8 cellular contexts compared by ENCODE assay signal in the genomic region with DNA sequence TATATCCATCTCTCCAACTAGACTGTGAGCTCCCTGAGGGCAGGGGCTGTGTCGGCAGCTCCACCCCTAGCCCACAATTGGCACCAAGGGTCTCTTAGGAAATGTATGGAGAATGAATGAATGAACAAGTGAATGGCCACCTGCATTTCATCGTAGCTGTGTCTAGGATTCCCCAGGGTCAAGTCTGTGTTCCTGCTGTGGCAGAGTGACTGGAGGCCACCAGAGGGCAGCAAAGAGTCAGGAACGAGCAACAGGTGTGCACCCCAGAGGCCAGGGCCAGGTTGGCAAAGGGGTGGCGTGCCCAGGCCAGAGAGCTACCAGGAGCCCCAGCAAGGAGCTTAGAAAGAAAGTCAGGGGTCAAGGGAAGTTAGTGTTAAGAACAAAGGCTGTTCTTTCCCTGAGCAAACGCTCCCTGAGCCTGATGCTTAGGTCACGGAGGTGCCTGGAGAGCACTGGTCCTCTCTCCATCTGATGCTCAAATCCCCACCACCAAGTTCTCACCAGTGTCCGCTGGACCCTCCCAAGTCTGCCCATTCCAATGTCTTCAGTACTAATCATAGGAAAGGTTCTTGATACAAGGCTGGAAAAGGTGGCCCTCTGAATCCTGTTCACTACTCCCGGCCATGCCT.
A peak's percentile ranks its signal among the peaks of the same experiment; 100 is the strongest.
DNase-seq lines count a peak whose midpoint lies in the region; ATAC-seq and TF ChIP-seq lines count a peak whose summit lies in the region.

No MANE protein-coding gene starts in this region.

- peaks cover 7% of the 10 kb centered on the region for H3K9me3 Mint-ChIP-seq in endodermal cell
- H3K9me3 Mint-ChIP-seq in naive thymus-derived CD8-positive, alpha-beta T cell: no peaks in the 10 kb centered on the region
- H3K9me3 Mint-ChIP-seq in stimulated activated effector memory CD8-positive, alpha-beta T cell treated with anti-CD3 and anti-CD28 coated beads, Interleukin-12 subunit alpha, Interleukin-12 subunit beta, amount 100 ng/mL, for 72 hours: no peaks in the 10 kb centered on the region

- POLR2A ChIA-PET in GM10248 (lab: Yijun Ruan, JAX): interaction anchor here (0.6 kb wide), 1 partner anchor 152 kb away, joined by 3 read pairs; no protein-coding TSS in a partner anchor
- POLR2A ChIA-PET in naive thymus-derived CD8-positive, alpha-beta T cell (lab: Charles Lee): no interaction called here

- no peaks in the 10 kb centered on the region for H3K36me3 Mint-ChIP-seq in endodermal cell (ENCODE audit: low read depth)
- no peaks in the 10 kb centered on the region for H3K36me3 Mint-ChIP-seq in naive thymus-derived CD8-positive, alpha-beta T cell
- peaks cover 5% of the 10 kb centered on the region for H3K36me3 Mint-ChIP-seq in stimulated activated effector memory CD8-positive, alpha-beta T cell treated with anti-CD3 and anti-CD28 coated beads, Interleukin-12 subunit alpha, Interleukin-12 subunit beta, amount 100 ng/mL, for 72 hours

- H3K27me3 ChIP-seq in endodermal cell (ENCODE audit: control insufficient read depth, insufficient read depth, low read length, poor library complexity, severe bottlenecking): peaks cover 51% of the 10 kb centered on the region

- DNase-seq in GM10248 (ENCODE audit: extremely low spot score): peak; percentile 84
- DNase-seq in NCI-H446 treated with DMSO at 0.1 percent for 48 hours (lab: John Stamatoyannopoulos, UW): peak; percentile 16
- peak; percentile 18 to 56 for DNase-seq in activated CD8-positive, alpha-beta memory T cell treated with anti-CD3 and anti-CD28 coated beads for 1 hour (ENCODE audit: extremely low read depth in 1 of 2, low read depth in 1 of 2)
- peak; percentile 90 for DNase-seq in endodermal cell
- peak; percentile 42 to 83 (median 66) for DNase-seq in naive thymus-derived CD8-positive, alpha-beta T cell
- DNase-seq in stimulated activated effector memory CD8-positive, alpha-beta T cell treated with anti-CD3 and anti-CD28 coated beads, Interleukin-12 subunit alpha, Interleukin-12 subunit beta, amount 100 ng/mL, for 72 hours (ENCODE audit: low spot score in 2 of 2): peak; percentile 59 to 83

- 61 to 69% methylated on average over 3 to 8 of the region's 8 CpGs for WGBS in endodermal cell (ENCODE audit: insufficient coverage in 1 of 2, insufficient read length in 1 of 2), 2 experiments

- no peak overlapping the region for H3K27ac Mint-ChIP-seq in endodermal cell
- H3K27ac Mint-ChIP-seq in naive thymus-derived CD8-positive, alpha-beta T cell: no peak overlapping the region
- H3K27ac Mint-ChIP-seq in stimulated activated effector memory CD8-positive, alpha-beta T cell treated with anti-CD3 and anti-CD28 coated beads, Interleukin-12 subunit alpha, Interleukin-12 subunit beta, amount 100 ng/mL, for 72 hours: no peak overlapping the region

- no peak overlapping the region for H3K4me3 Mint-ChIP-seq in endodermal cell
- no peak overlapping the region for H3K4me3 Mint-ChIP-seq in naive thymus-derived CD8-positive, alpha-beta T cell
- no peak overlapping the region for H3K4me3 Mint-ChIP-seq in stimulated activated effector memory CD8-positive, alpha-beta T cell treated with anti-CD3 and anti-CD28 coated beads, Interleukin-12 subunit alpha, Interleukin-12 subunit beta, amount 100 ng/mL, for 72 hours

- H3K27me3 Mint-ChIP-seq in endodermal cell (ENCODE audit: insufficient read depth): peaks cover 79% of the 10 kb centered on the region
- peaks cover 1 to 24% (median 5%) of the 10 kb centered on the region in 5 donors for H3K27me3 Mint-ChIP-seq in naive thymus-derived CD8-positive, alpha-beta T cell

- peak; percentile 59 for ATAC-seq in HG02678 (IDR thresholded peaks at IDR 0.05; ENCODE audit: unreplicated experiment)
- ATAC-seq in naive thymus-derived CD8-positive, alpha-beta T cell: peak; percentile 86 to 93
- peak; percentile 78 for ATAC-seq in stimulated activated effector memory CD8-positive, alpha-beta T cell treated with anti-CD3 and anti-CD28 coated beads, Interleukin-12 subunit alpha, Interleukin-12 subunit beta, amount 100 ng/mL, for 72 hours
- ATAC-seq in HG03280 (IDR thresholded peaks at IDR 0.05; ENCODE audit: unreplicated experiment): no peak

- peaks cover under 1% of the 10 kb centered on the region for H3K4me1 Mint-ChIP-seq in endodermal cell
- H3K4me1 Mint-ChIP-seq in naive thymus-derived CD8-positive, alpha-beta T cell: peaks cover 0 to 12% (median 0%) of the 10 kb centered on the region in 4 donors
- peaks cover 8% of the 10 kb centered on the region for H3K4me1 Mint-ChIP-seq in stimulated activated effector memory CD8-positive, alpha-beta T cell treated with anti-CD3 and anti-CD28 coated beads, Interleukin-12 subunit alpha, Interleukin-12 subunit beta, amount 100 ng/mL, for 72 hours

- no peak overlapping the region for H3K9ac ChIP-seq in endodermal cell (ENCODE audit: extremely low read depth, low read length, poor library complexity, severe bottlenecking)

- peaks cover 7% of the 10 kb centered on the region for H3K9me3 ChIP-seq in endodermal cell (ENCODE audit: control insufficient read depth, low read length)

- CTCF ChIA-PET in GM10248 (lab: Yijun Ruan, JAX): interaction anchor here (0.6 to 5.6 kb wide), 82 partner anchors 9 to 542 kb away, joined by 3 to 76 read pairs (median 4); no protein-coding TSS in a partner anchor

- no peak overlapping the region for H3K27ac ChIP-seq in endodermal cell (ENCODE audit: low read depth, low read length)

- no peak overlapping the region for H3K4me3 ChIP-seq in endodermal cell (ENCODE audit: low read length)

- H3K36me3 ChIP-seq in endodermal cell (ENCODE audit: control insufficient read depth, insufficient read depth, low read length): no peaks in the 10 kb centered on the region

- peaks cover under 1% of the 10 kb centered on the region for H3K4me1 ChIP-seq in endodermal cell (ENCODE audit: control insufficient read depth, insufficient read depth, low read length)

- TF ChIP-seq CTCF in GM10248 (IDR thresholded peaks at IDR 0.05; ENCODE audit: control extremely low read depth, extremely low read depth, low read depth, missing control alignments): peak; percentile 93
- peak; percentile 95 for TF ChIP-seq CTCF in endodermal cell (conservative IDR thresholded peaks at IDR 0.05)

Comparison
In these comparisons a context has a peak if more than half of its experiments do, and no peak if none do; other contexts are left out.
1. DNase-seq: peak in every context shown above with its lines; median percentile 90 in endodermal cell; 84 in GM10248; 71 in stimulated activated effector memory CD8-positive, alpha-beta T cell treated with anti-CD3 and anti-CD28 coated beads, Interleukin-12 subunit alpha, Interleukin-12 subunit beta, amount 100 ng/mL, for 72 hours; 66 in naive thymus-derived CD8-positive, alpha-beta T cell; 37 in activated CD8-positive, alpha-beta memory T cell treated with anti-CD3 and anti-CD28 coated beads for 1 hour; 16 in NCI-H446 treated with DMSO at 0.1 percent for 48 hours.